In the genomic region with DNA sequence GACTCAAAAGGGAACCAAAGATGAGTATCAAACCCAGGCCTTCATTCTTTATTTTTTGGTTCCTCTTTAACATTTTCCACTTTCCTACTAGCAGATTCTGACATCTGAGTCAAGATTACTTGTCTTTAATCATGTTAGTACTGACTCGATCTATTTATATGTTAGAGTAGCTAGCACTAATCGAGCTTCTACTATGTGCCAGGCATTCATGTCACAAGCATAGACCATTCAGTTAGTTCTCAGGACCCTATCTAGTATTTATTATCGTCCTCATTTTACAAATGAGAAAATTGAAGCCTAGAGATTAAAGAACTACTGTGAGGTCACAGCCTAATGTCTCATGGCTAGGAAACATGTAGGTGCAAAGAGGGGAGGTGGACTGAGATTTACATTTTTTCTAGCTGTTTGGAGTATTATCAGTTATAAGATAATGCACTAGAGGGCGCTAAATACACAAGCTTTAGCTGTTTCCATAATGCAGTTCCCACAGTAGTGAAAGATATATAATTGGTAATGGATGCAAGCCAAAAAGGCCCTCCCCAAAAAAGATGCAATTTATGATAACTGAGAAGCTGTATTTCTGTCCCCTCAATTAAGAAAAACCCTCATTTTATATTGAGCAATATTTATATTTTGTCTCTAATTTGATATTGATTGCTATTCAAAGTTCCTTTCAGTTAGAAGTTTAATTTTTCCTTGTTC, we compare ENCODE assay signal across 8 cellular contexts. TPM values are rescaled to one million over a fixed set of nuclear protein-coding genes. Genes with fewer than 3 reads are reported as not detected.
A peak's percentile ranks its signal among the peaks of the same experiment; 100 is the strongest.
DNase-seq lines count a peak whose midpoint lies in the region; ATAC-seq and TF ChIP-seq lines count a peak whose summit lies in the region.

No MANE protein-coding gene starts in this region.

- H3K4me2 ChIP-seq in DND-41 (ENCODE audit: insufficient read depth, low read length) = no peak overlapping the region

- H3K9me3 ChIP-seq in DND-41 (ENCODE audit: insufficient read depth, low read length, severe bottlenecking) (no peaks in the 10 kb centered on the region), muscle layer of duodenum (ENCODE audit: control insufficient read depth in 1 of 2, low read length in 2 of 2) (no peaks in the 10 kb centered on the region)

- no peaks in the 10 kb centered on the region for H3K36me3 Mint-ChIP-seq in chondrocyte (ENCODE audit: low read depth)

- H3K9me3 Mint-ChIP-seq in chondrocyte (ENCODE audit: low read depth) = no peaks in the 10 kb centered on the region

- H3K27ac ChIP-seq in DND-41 (ENCODE audit: low read length) (no peak overlapping the region), muscle layer of duodenum (ENCODE audit: low read length) (peak overlapping the region; percentile 37)

- no peaks in the 10 kb centered on the region for H3K27me3 Mint-ChIP-seq in chondrocyte (ENCODE audit: low read depth)

- no peaks in the 10 kb centered on the region for H3K27me3 ChIP-seq in DND-41 (ENCODE audit: insufficient read depth, low read length, poor library complexity)
- H3K27me3 ChIP-seq in muscle layer of duodenum (ENCODE audit: low read depth, low read length) = no peaks in the 10 kb centered on the region

- H3K9ac ChIP-seq in DND-41 (ENCODE audit: low read depth, low read length) = no peak overlapping the region

- no peaks in the 10 kb centered on the region; the same call in 1 of the 2 replicates for H3K36me3 ChIP-seq in DND-41 (ENCODE audit: insufficient read depth, low read length)
- peaks cover 0 to 8% of the 10 kb centered on the region in 2 donors for H3K36me3 ChIP-seq in muscle layer of duodenum (ENCODE audit: control insufficient read depth in 1 of 2, insufficient read depth in 2 of 2, low read length in 2 of 2)

- peaks cover 65% of the 10 kb centered on the region for H3K4me1 Mint-ChIP-seq in chondrocyte (ENCODE audit: low read depth)

- peaks cover 15% of the 10 kb centered on the region for H4K20me1 ChIP-seq in DND-41 (ENCODE audit: insufficient read depth, low read length)

- no peak overlapping the region for H3K4me3 ChIP-seq in DND-41 (ENCODE audit: low read depth in 1 of 2, low read length in 2 of 2)
- H3K4me3 ChIP-seq in muscle layer of duodenum (ENCODE audit: low read depth in 1 of 2, low read length in 2 of 2) = no peak overlapping the region

- H3K4me3 Mint-ChIP-seq in chondrocyte (ENCODE audit: unreplicated experiment) = no peak overlapping the region

- H3K4me1 ChIP-seq in DND-41 (ENCODE audit: insufficient read depth, low read length) (peaks cover 42% of the 10 kb centered on the region), muscle layer of duodenum (ENCODE audit: control insufficient read depth in 1 of 2, insufficient read depth in 2 of 2, low read length in 2 of 2) (peaks cover 32 to 64% of the 10 kb centered on the region in 2 donors)

- in situ Hi-C loops in KBM-7 (cut with MboI; ENCODE audit: low pct_unique_long_range_greater_than_20kb, low sequenced_read_pairs) = no loop called here

- peaks cover 38% of the 10 kb centered on the region for H3K79me2 ChIP-seq in DND-41 (ENCODE audit: insufficient read depth, low read length)

- DNase-seq in DND-41 = no peak
- DNase-seq in KBM-7 = peak; percentile 87
- DNase-seq in OCI-M2 (lab: John Stamatoyannopoulos, UW; ENCODE audit: unreplicated experiment) = peak; percentile 63
- DNase-seq in chondrocyte (ENCODE audit: low spot score) = no peak
- DNase-seq in activated naive CD4-positive, alpha-beta T cell treated with anti-CD3 and anti-CD28 coated beads, Interleukin-2, amount 50 U/mL, for 16 hours = no peak
- no peak for DNase-seq in stimulated activated CD4-positive, alpha-beta T cell treated with anti-CD3 and anti-CD28 coated beads, Interleukin-15, amount 100 ng/mL, for 24 hours

- ATAC-seq in DND-41 (ENCODE audit: insufficient read depth, low read depth) (peak; percentile 20; the same call in 2 of the 3 replicates), HG03175 (IDR thresholded peaks at IDR 0.05; ENCODE audit: unreplicated experiment) (no peak)

- H3K27ac Mint-ChIP-seq in chondrocyte (ENCODE audit: unreplicated experiment) = peak overlapping the region; percentile 39

- TF ChIP-seq CTCF in DND-41 (IDR thresholded peaks at IDR 0.05; ENCODE audit: borderline replicate concordance, extremely low read depth, low read length, poor library complexity, severe bottlenecking) = peak; percentile 84
- TF ChIP-seq CTCF in chondrocyte (IDR thresholded peaks at IDR 0.05) = peak; percentile 89

- H2AFZ ChIP-seq in DND-41 (ENCODE audit: low read depth, low read length) = no peak overlapping the region

RNA-seq across cellular contexts. Expression of a gene that starts 32.9 kb away (rescaled TPM):
- 59.6 to 63.1 TPM (median 59.9 TPM) in 3 replicates for total RNA-seq in chondrocyte

Comparison
In these comparisons a context has a peak if more than half of its experiments do, and no peak if none do; other contexts are left out.
1. DNase-seq: peak in KBM-7 (single experiment) and OCI-M2 (single experiment); none in DND-41 (single experiment), chondrocyte (single experiment), activated naive CD4-positive, alpha-beta T cell treated with anti-CD3 and anti-CD28 coated beads, Interleukin-2, amount 50 U/mL, for 16 hours (single experiment) and stimulated activated CD4-positive, alpha-beta T cell treated with anti-CD3 and anti-CD28 coated beads, Interleukin-15, amount 100 ng/mL, for 24 hours (single experiment).